1 cellular context compared by ENCODE assay signal in the genomic region with DNA sequence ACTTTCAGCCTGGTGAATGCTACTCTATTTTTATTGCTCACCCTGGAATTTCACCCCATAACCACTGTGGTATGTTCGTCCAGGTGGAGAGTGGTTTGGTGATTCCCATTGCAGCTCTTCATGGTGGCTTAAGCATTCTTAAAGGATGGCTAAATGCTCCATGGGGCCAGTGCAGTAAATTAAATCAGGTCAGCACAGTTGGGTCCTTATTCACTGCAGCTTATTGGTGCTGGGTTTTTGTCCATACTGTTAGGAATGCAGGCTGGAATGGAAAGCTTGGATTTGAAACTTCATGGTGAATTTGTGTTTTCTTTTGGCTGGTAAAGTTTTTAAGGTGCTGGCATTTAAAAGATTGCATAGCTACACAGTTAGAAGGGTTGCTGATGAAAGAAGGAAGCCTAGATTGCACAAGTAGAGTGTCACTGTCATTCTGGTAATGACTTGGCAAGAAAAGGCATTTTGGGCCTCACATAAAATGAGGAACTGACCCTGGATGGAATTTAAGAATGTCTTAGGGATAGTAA.
A peak's percentile ranks its signal among the peaks of the same experiment; 100 is the strongest.
TF ChIP-seq lines count a peak whose summit lies in the region.

No MANE protein-coding gene starts in this region.

TF ChIP-seq in GM12878, 131 proteins besides CTCF, POLR2A, EP300 and RAD21 (continued from another document):
- TF ChIP-seq, protein P1, sequence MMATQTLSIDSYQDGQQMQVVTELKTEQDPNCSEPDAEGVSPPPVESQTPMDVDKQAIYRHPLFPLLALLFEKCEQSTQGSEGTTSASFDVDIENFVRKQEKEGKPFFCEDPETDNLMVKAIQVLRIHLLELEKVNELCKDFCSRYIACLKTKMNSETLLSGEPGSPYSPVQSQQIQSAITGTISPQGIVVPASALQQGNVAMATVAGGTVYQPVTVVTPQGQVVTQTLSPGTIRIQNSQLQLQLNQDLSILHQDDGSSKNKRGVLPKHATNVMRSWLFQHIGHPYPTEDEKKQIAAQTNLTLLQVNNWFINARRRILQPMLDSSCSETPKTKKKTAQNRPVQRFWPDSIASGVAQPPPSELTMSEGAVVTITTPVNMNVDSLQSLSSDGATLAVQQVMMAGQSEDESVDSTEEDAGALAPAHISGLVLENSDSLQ (IDR thresholded peaks at IDR 0.05): no peak
- TF ChIP-seq IRF4 (IDR thresholded peaks at IDR 0.05; ENCODE audit: low read depth, low read length) (peak; percentile 87), GABPA (IDR thresholded peaks at IDR 0.05; ENCODE audit: low read depth) (no peak), ZNF207 (IDR thresholded peaks at IDR 0.05; ENCODE audit: borderline replicate concordance) (no peak), HDGF (IDR thresholded peaks at IDR 0.05) (no peak), CEBPB (IDR thresholded peaks at IDR 0.05; ENCODE audit: borderline replicate concordance in 1 of 2, low read depth in 2 of 2, low read length in 2 of 2) (peak in 1 of 2 experiments; percentile 68; a peak in 1 of 4 replicates), JUNB (IDR thresholded peaks at IDR 0.05) (peak; percentile 75), BMI1 (IDR thresholded peaks at IDR 0.05; ENCODE audit: borderline replicate concordance) (no peak), KDM1A (IDR thresholded peaks at IDR 0.05; ENCODE audit: borderline replicate concordance) (no peak), CHD2 (IDR thresholded peaks at IDR 0.05; ENCODE audit: borderline replicate concordance, low read depth, low read length) (no peak), TCF7 (IDR thresholded peaks at IDR 0.05; ENCODE audit: borderline replicate concordance) (no peak), SUZ12 (IDR thresholded peaks at IDR 0.05; ENCODE audit: unreplicated experiment) (no peak), RFX5 (IDR thresholded peaks at IDR 0.05; ENCODE audit: low read depth, low read length) (no peak), MYB (IDR thresholded peaks at IDR 0.05; ENCODE audit: borderline replicate concordance, low read depth, low read length) (no peak), CBX5 (IDR thresholded peaks at IDR 0.05; ENCODE audit: low read depth) (0 out of 2 replicates have a peak, but pooled peaks have one; percentile 39), CBX3 (IDR thresholded peaks at IDR 0.05; ENCODE audit: borderline replicate concordance, low read depth) (no peak), BRCA1 (IDR thresholded peaks at IDR 0.05; ENCODE audit: low read depth, low read length) (no peak)
- TF ChIP-seq, protein P2, sequence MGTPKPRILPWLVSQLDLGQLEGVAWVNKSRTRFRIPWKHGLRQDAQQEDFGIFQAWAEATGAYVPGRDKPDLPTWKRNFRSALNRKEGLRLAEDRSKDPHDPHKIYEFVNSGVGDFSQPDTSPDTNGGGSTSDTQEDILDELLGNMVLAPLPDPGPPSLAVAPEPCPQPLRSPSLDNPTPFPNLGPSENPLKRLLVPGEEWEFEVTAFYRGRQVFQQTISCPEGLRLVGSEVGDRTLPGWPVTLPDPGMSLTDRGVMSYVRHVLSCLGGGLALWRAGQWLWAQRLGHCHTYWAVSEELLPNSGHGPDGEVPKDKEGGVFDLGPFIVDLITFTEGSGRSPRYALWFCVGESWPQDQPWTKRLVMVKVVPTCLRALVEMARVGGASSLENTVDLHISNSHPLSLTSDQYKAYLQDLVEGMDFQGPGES (IDR thresholded peaks at IDR 0.05): no peak
- TF ChIP-seq, protein P3, sequence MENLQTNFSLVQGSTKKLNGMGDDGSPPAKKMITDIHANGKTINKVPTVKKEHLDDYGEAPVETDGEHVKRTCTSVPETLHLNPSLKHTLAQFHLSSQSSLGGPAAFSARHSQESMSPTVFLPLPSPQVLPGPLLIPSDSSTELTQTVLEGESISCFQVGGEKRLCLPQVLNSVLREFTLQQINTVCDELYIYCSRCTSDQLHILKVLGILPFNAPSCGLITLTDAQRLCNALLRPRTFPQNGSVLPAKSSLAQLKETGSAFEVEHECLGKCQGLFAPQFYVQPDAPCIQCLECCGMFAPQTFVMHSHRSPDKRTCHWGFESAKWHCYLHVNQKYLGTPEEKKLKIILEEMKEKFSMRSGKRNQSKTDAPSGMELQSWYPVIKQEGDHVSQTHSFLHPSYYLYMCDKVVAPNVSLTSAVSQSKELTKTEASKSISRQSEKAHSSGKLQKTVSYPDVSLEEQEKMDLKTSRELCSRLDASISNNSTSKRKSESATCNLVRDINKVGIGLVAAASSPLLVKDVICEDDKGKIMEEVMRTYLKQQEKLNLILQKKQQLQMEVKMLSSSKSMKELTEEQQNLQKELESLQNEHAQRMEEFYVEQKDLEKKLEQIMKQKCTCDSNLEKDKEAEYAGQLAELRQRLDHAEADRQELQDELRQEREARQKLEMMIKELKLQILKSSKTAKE (IDR thresholded peaks at IDR 0.05; ENCODE audit: low read depth, poor library complexity, severe bottlenecking): peak; percentile 20
TF ChIP-seq in GM12878: peak in this region for 20.
